In the genomic region with DNA sequence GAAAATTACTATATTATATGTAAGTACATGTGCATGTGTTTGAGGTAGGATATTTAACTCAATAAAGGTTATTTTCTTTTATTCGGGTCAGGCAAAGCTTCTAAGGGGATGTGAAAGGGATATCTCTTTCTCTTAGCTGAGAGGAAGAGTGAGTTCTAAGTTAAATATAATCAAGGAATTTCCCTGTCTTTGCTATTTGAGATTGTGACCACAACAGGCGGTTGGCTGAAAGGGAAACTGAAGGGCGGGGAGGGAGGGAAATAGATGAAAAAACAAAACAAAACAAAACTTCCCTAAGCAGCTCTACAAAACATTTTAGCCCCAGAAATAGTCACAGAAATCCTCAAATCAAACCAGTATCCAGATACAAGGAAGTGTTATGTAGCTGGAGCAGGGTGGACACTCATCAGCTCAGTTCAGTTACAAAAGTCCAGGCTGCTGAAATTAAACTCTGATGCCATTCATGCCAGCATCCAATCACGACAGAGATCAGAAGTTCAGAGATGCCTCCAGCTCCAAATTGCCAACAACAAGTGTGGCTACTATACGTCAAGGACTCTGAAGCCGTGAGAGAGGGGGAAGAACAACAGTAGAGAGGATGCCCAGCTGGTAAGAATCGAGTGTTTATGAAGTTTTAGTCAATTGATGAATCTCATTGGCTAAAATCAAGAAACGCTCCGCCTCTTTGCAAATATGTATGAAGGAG, we compare ENCODE assay signal across 8 cellular contexts. TPM values are rescaled to one million over a fixed set of nuclear protein-coding genes. Genes with fewer than 3 reads are reported as not detected.
DNase-seq lines count a peak whose midpoint lies in the region; ATAC-seq and TF ChIP-seq lines count a peak whose summit lies in the region.

No MANE protein-coding gene starts in this region.

- no peak for TF ChIP-seq CTCF in AG10803 (conservative IDR thresholded peaks at IDR 0.05; ENCODE audit: low read length)
- TF ChIP-seq CTCF in choroid plexus epithelial cell (conservative IDR thresholded peaks at IDR 0.05; ENCODE audit: low read depth, low read length) = no peak

- H3K27ac Mint-ChIP-seq in activated naive CD8-positive, alpha-beta T cell treated with anti-CD3 and anti-CD28 coated beads, Interleukin-2, amount 50 U/mL, for 24 hours = no peak overlapping the region

- H3K4me3 Mint-ChIP-seq in activated naive CD8-positive, alpha-beta T cell treated with anti-CD3 and anti-CD28 coated beads, Interleukin-2, amount 50 U/mL, for 24 hours = no peak overlapping the region

- no peaks in the 10 kb centered on the region for H3K9me3 Mint-ChIP-seq in activated naive CD8-positive, alpha-beta T cell treated with anti-CD3 and anti-CD28 coated beads, Interleukin-2, amount 50 U/mL, for 24 hours

- no peak overlapping the region for H3K4me3 ChIP-seq in AG10803 (ENCODE audit: low read length)
- no peak overlapping the region for H3K4me3 ChIP-seq in choroid plexus epithelial cell (ENCODE audit: low read depth, low read length)

- DNase-seq in AG10803 (ENCODE audit: low read depth) (peak; percentile 9), choroid plexus epithelial cell (ENCODE audit: low read depth) (peak; percentile 44), COR-L47 (lab: John Stamatoyannopoulos, UW) (no peak), ureter (ENCODE audit: low spot score) (no peak)
- no peak for DNase-seq in activated naive CD8-positive, alpha-beta T cell treated with anti-CD3 and anti-CD28 coated beads, Interleukin-2, amount 50 U/mL, for 24 hours
- DNase-seq in activated T-cell treated with anti-CD3 and anti-CD28 coated beads, Interleukin-2, amount 50 U/mL, for 48 hours = no peak

- ATAC-seq in GM19395 (IDR thresholded peaks at IDR 0.05; ENCODE audit: unreplicated experiment) = peak; percentile 57
- ATAC-seq in HG03439 (IDR thresholded peaks at IDR 0.05; ENCODE audit: unreplicated experiment) = peak; percentile 60
- ATAC-seq in activated naive CD8-positive, alpha-beta T cell treated with anti-CD3 and anti-CD28 coated beads, Interleukin-2, amount 50 U/mL, for 24 hours = no peak

- H3K4me1 Mint-ChIP-seq in activated naive CD8-positive, alpha-beta T cell treated with anti-CD3 and anti-CD28 coated beads, Interleukin-2, amount 50 U/mL, for 24 hours = peaks cover 14% of the 10 kb centered on the region

- no peaks in the 10 kb centered on the region for H3K36me3 Mint-ChIP-seq in activated naive CD8-positive, alpha-beta T cell treated with anti-CD3 and anti-CD28 coated beads, Interleukin-2, amount 50 U/mL, for 24 hours (ENCODE audit: low read depth)

- no peaks in the 10 kb centered on the region for H3K27me3 Mint-ChIP-seq in activated naive CD8-positive, alpha-beta T cell treated with anti-CD3 and anti-CD28 coated beads, Interleukin-2, amount 50 U/mL, for 24 hours

RNA-seq across cellular contexts. Expression of gene TP63, which starts 0.4 kb away (rescaled TPM):
- 133 TPM for total RNA-seq in ureter

Comparison
In these comparisons a context has a peak if more than half of its experiments do, and no peak if none do; other contexts are left out.
1. DNase-seq: peak in AG10803 (single experiment) and choroid plexus epithelial cell (single experiment); none in activated naive CD8-positive, alpha-beta T cell treated with anti-CD3 and anti-CD28 coated beads, Interleukin-2, amount 50 U/mL, for 24 hours (single experiment), activated T-cell treated with anti-CD3 and anti-CD28 coated beads, Interleukin-2, amount 50 U/mL, for 48 hours (0 of 2), COR-L47 (single experiment) and ureter (single experiment).